8 cellular contexts compared by ENCODE assay signal in genomic region chr1:26431979-26432695, GRCh38. TPM values are rescaled to one million over a fixed set of nuclear protein-coding genes. Genes with fewer than 3 reads are reported as not detected.
DNase-seq lines count a peak whose midpoint lies in the region; ATAC-seq and FAIRE-seq lines count a peak whose summit lies in the region.

A gene with protein sequence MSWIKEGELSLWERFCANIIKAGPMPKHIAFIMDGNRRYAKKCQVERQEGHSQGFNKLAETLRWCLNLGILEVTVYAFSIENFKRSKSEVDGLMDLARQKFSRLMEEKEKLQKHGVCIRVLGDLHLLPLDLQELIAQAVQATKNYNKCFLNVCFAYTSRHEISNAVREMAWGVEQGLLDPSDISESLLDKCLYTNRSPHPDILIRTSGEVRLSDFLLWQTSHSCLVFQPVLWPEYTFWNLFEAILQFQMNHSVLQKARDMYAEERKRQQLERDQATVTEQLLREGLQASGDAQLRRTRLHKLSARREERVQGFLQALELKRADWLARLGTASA (plus strand): TSS chr1:26432321. CDS start chr1:26432946, 625 bp downstream.

- peak; percentile 95 for FAIRE-seq in HTR-8/SVneo (lab: Jason Lieb, UNC)

- peak within 1 kb of the TSS; percentile 73 for H3K9ac ChIP-seq in mesendoderm (ENCODE audit: low read length)

- H3K27ac Mint-ChIP-seq in effector memory CD8-positive, alpha-beta T cell = peak within 1 kb of the TSS; percentile 66 to 94

- peaks cover 23% of the 10 kb centered on the region for H3K36me3 Mint-ChIP-seq in effector memory CD8-positive, alpha-beta T cell (ENCODE audit: insufficient read depth)

- WGBS in mesendoderm (ENCODE audit: extremely low coverage, insufficient coverage, low lambda C conversion rate) = no CpG with 5 or more reads among the region's 45 CpGs

- H3K4me1 ChIP-seq in mesendoderm (ENCODE audit: control insufficient read depth, low read depth, low read length) = no peaks in the 10 kb centered on the region

- peaks cover 3% of the 10 kb centered on the region for H3K79me2 ChIP-seq in mesendoderm (ENCODE audit: control insufficient read depth, insufficient read depth, low read length)

- peak within 1 kb of the TSS; percentile 78 for H3K56ac ChIP-seq in mesendoderm (ENCODE audit: low read length)

- DNase-seq in COLO829 (ENCODE audit: low spot score) = peak; percentile 97
- peak; percentile 94 for DNase-seq in HTR-8/SVneo (ENCODE audit: insufficient read length, low spot score)
- peak; percentile 96 for DNase-seq in NOMO-1 treated with dmso at 0.1 percent for 144 hours (lab: John Stamatoyannopoulos, UW; ENCODE audit: unreplicated experiment)
- DNase-seq in activated CD8-positive, alpha-beta memory T cell treated with anti-CD3 and anti-CD28 coated beads for 48 hours (ENCODE audit: low read depth in 2 of 3, low spot score in 2 of 3) = peak; percentile 96 to 97 (median 97)
- DNase-seq in effector memory CD8-positive, alpha-beta T cell = peak; percentile 97 to 98 (median 98)
- peak; percentile 99 for DNase-seq in mesendoderm
- peak; percentile 98 for DNase-seq in stimulated activated CD8-positive, alpha-beta memory T cell treated with anti-CD3 and anti-CD28 coated beads, Interleukin-15, amount 100 ng/mL, for 1 hour (ENCODE audit: low read depth)

- no peak within 1 kb of the TSS for H2BK5ac ChIP-seq in mesendoderm (ENCODE audit: low read length)

- no peak within 1 kb of the TSS for H2AK5ac ChIP-seq in mesendoderm (ENCODE audit: low read length)

- H4K5ac ChIP-seq in mesendoderm (ENCODE audit: low read length) = no peak within 1 kb of the TSS

- peak within 1 kb of the TSS; percentile 59 for H3K4me3 ChIP-seq in mesendoderm (ENCODE audit: low read length)

- H2BK15ac ChIP-seq in mesendoderm (replicated peaks; ENCODE audit: low read depth) = no peak within 1 kb of the TSS

- H3K9me3 Mint-ChIP-seq in effector memory CD8-positive, alpha-beta T cell = no peaks in the 10 kb centered on the region

- peaks cover 13 to 17% of the 10 kb centered on the region in 2 donors for H3K4me1 Mint-ChIP-seq in effector memory CD8-positive, alpha-beta T cell (ENCODE audit: low read depth in 2 of 2)

- no peak within 1 kb of the TSS for H3K23ac ChIP-seq in mesendoderm (ENCODE audit: low read length)

- no peak within 1 kb of the TSS for H2BK120ac ChIP-seq in mesendoderm (ENCODE audit: low read depth, low read length)

- peaks cover 4% of the 10 kb centered on the region for H3K79me1 ChIP-seq in mesendoderm (ENCODE audit: low read length)

- peak within 1 kb of the TSS; percentile 88 to 98 for H3K4me3 Mint-ChIP-seq in effector memory CD8-positive, alpha-beta T cell

- H3K18ac ChIP-seq in mesendoderm (ENCODE audit: low read length) = no peak within 1 kb of the TSS

- ATAC-seq in GM21367 (IDR thresholded peaks at IDR 0.05; ENCODE audit: unreplicated experiment) = peak; percentile 89
- peak; percentile 92 for ATAC-seq in effector memory CD8-positive, alpha-beta T cell (replicated peaks)

- peak within 1 kb of the TSS; percentile 68 for H3K4me2 ChIP-seq in mesendoderm (ENCODE audit: low read length)

- peak within 1 kb of the TSS; percentile 46 for H3K4ac ChIP-seq in mesendoderm (ENCODE audit: low read depth, low read length)

- peaks cover 7% of the 10 kb centered on the region for H3K36me3 ChIP-seq in mesendoderm (ENCODE audit: control insufficient read depth, insufficient read depth, low read length)

- no peaks in the 10 kb centered on the region for H3K27me3 ChIP-seq in mesendoderm (ENCODE audit: insufficient read depth, low read length, poor library complexity)

- no peak within 1 kb of the TSS for H4K8ac ChIP-seq in mesendoderm (ENCODE audit: low read depth, low read length)

- H3K27me3 Mint-ChIP-seq in effector memory CD8-positive, alpha-beta T cell = peaks cover 5 to 6% of the 10 kb centered on the region in 2 donors

- H3K27ac ChIP-seq in mesendoderm (ENCODE audit: low read depth, low read length) = peak within 1 kb of the TSS; percentile 73

RNA-seq across cellular contexts. Expression of the gene that starts here (rescaled TPM):
- 26.4 TPM for polyA plus RNA-seq in mesendoderm (2013, experiment 1 of 2)
- polyA plus RNA-seq in mesendoderm (2013, experiment 2 of 2) = 25.9 TPM

Comparison
In these comparisons a context has a peak if more than half of its experiments do, and no peak if none do; other contexts are left out.
1. Peak in every context shown above with its lines: DNase-seq, ATAC-seq, H3K4me3 ChIP-seq and H3K27ac ChIP-seq.